ENCODE assay signal across 21 cellular contexts in genomic region chr2:241530571-241530970, GRCh38.
"Had no signal": no experiment of that assay in that cellular context is flagged by ENCODE, and none has a peak within 500 bp of the region (broad histone marks: within the 10 kb centered on the region; RNA-seq: fewer than 3 reads in every experiment).

No MANE protein-coding gene starts in this region.

- H3K9me3 ChIP-seq: colonic mucosa, esophagus squamous epithelium, gastroesophageal sphincter, heart left ventricle, lower lobe of right lung had no signal

- H3K4me1 ChIP-seq: colonic mucosa, esophagus squamous epithelium, gastroesophageal sphincter, heart left ventricle, left lung, lower lobe of right lung had no signal

- H3K36me3 ChIP-seq: colonic mucosa, esophagus squamous epithelium, gastroesophageal sphincter, heart left ventricle, left lung, lower lobe of right lung had no signal

- ATAC-seq: effector memory CD8-positive, alpha-beta T cell; esophagus mucosa; gastroesophageal sphincter; heart left ventricle; left cardiac atrium; left lung; left ventricle myocardium superior; lower lobe of right lung had no signal

- DNase-seq: colonic mucosa; cortex of kidney; effector CD8-positive, alpha-beta T cell; effector memory CD8-positive, alpha-beta T cell; endodermal cell; erythroblast; esophagus squamous epithelium; foreskin fibroblast; heart left ventricle; hypothalamus; immature natural killer cell; islet precursor cell; left cardiac atrium; left lung; left ventricle myocardium superior; lower lobe of right lung; mesenchymal stem cell had no signal

- H3K27ac ChIP-seq: colonic mucosa, epithelial cell of prostate, esophagus squamous epithelium, gastroesophageal sphincter, heart left ventricle, hepatocyte, left lung, lower lobe of right lung had no signal

- H3K4me2 ChIP-seq: hepatocyte had no signal

- H2AFZ ChIP-seq: hepatocyte had no signal

- H3K4me3 ChIP-seq: colonic mucosa, esophagus squamous epithelium, gastroesophageal sphincter, heart left ventricle, hepatocyte, left lung, lower lobe of right lung had no signal

- H3K27me3 ChIP-seq: colonic mucosa, gastroesophageal sphincter, hepatocyte, left lung had no signal
